In the genomic region with DNA sequence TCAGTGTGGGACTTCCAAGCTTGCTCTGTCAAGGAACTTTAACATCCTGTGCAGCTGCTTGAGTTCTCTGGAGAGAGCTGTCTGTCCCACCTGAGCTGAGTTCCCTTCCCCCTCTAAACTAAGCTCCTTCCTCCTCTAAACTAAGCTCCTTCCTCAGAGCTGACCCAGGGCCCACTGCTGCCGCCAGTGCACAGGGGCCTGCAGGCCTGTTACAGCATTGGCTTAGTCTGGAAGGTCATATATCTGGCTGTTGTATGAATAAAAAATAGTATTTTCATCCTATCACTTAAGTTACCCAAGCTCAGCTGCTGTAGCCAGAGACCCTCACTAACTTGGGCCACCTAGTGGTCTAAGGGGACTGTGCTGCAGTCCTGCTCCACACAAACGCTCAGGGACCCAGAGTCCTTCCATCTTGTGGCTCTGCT, we compare ENCODE assay signal across 8 cellular contexts.
DNase-seq lines count a peak whose midpoint lies in the region; ATAC-seq and TF ChIP-seq lines count a peak whose summit lies in the region.

No MANE protein-coding gene starts in this region.

- H3K36me3 Mint-ChIP-seq in Calu3 (ENCODE audit: insufficient read depth, unreplicated experiment) (no peaks in the 10 kb centered on the region), brain (no peaks in the 10 kb centered on the region)
- H3K36me3 Mint-ChIP-seq in effector memory CD8-positive, alpha-beta T cell (ENCODE audit: insufficient read depth) = no peaks in the 10 kb centered on the region

- BruUV-seq in Calu3 (replicated peaks; lab: Mats Ljungman, UMichigan) = no TSS peak

- H3K4me1 ChIP-seq in mucosa of rectum (ENCODE audit: control insufficient read depth in 2 of 2, insufficient read depth in 2 of 2, low read length in 2 of 2) = peaks cover 2 to 7% of the 10 kb centered on the region in 2 donors

- ATAC-seq in effector memory CD8-positive, alpha-beta T cell (replicated peaks) = no peak

- H3K4me1 Mint-ChIP-seq in Calu3 (ENCODE audit: low read depth, unreplicated experiment) = no peaks in the 10 kb centered on the region
- peaks cover 24% of the 10 kb centered on the region for H3K4me1 Mint-ChIP-seq in brain
- H3K4me1 Mint-ChIP-seq in effector memory CD8-positive, alpha-beta T cell (ENCODE audit: low read depth in 2 of 2) = no peaks in the 10 kb centered on the region

- H3K27ac Mint-ChIP-seq in Calu3 (ENCODE audit: unreplicated experiment) (no peak overlapping the region), brain (peak overlapping the region; percentile 11 to 94 (median 89))
- no peak overlapping the region for H3K27ac Mint-ChIP-seq in effector memory CD8-positive, alpha-beta T cell

- H3K27me3 Mint-ChIP-seq in Calu3 (ENCODE audit: unreplicated experiment) (peaks cover 16% of the 10 kb centered on the region), brain (no peaks in the 10 kb centered on the region)
- peaks cover 11 to 14% of the 10 kb centered on the region in 2 donors for H3K27me3 Mint-ChIP-seq in effector memory CD8-positive, alpha-beta T cell

- no peak for TF ChIP-seq CTCF in Calu3 (IDR thresholded peaks at IDR 0.05; ENCODE audit: unreplicated experiment)
- TF ChIP-seq CTCF in brain (conservative IDR thresholded peaks at IDR 0.05) = peak in 1 of 2 experiments; percentile 41

- peak overlapping the region; percentile 61 to 66 for H3K27ac ChIP-seq in mucosa of rectum (ENCODE audit: low read depth in 2 of 2, low read length in 2 of 2)

- H3K36me3 ChIP-seq in mucosa of rectum (ENCODE audit: control insufficient read depth in 2 of 2, insufficient read depth in 2 of 2, low read length in 2 of 2) = no peaks in the 10 kb centered on the region

- DNase-seq in Calu3 = peak; percentile 40
- peak; percentile 42 for DNase-seq in LHCN-M2 (ENCODE audit: low read depth)
- DNase-seq in effector memory CD8-positive, alpha-beta T cell = no peak
- no peak for DNase-seq in activated T-cell treated with anti-CD3 and anti-CD28 coated beads, Interleukin-2, amount 50 U/mL, for 48 hours
- DNase-seq in superior temporal gyrus (ENCODE audit: extremely low spot score) = no peak
- DNase-seq in activated CD4-positive, alpha-beta T cell treated with anti-CD3 and anti-CD28 coated beads, Interleukin-2, amount 50 U/mL, for 4 hours = no peak

- no peak overlapping the region for H3K9ac ChIP-seq in mucosa of rectum (ENCODE audit: low read depth in 1 of 2, low read length in 2 of 2)

- H3K9me3 Mint-ChIP-seq in Calu3 (ENCODE audit: low read depth, unreplicated experiment) (no peaks in the 10 kb centered on the region), brain (no peaks in the 10 kb centered on the region)
- no peaks in the 10 kb centered on the region for H3K9me3 Mint-ChIP-seq in effector memory CD8-positive, alpha-beta T cell

- no peak overlapping the region for H3K4me3 ChIP-seq in mucosa of rectum (ENCODE audit: low read length in 2 of 2)

- H3K27me3 ChIP-seq in mucosa of rectum (ENCODE audit: control insufficient read depth in 2 of 2, insufficient read depth in 2 of 2, low read length in 2 of 2) = no peaks in the 10 kb centered on the region

- intact Hi-C loops in Calu3 (cut with micrococcal nuclease; ENCODE audit: unreplicated experiment) = no loop called here

- no peak overlapping the region for H3K4me3 Mint-ChIP-seq in Calu3 (ENCODE audit: low read depth, unreplicated experiment)
- H3K4me3 Mint-ChIP-seq in brain = peak overlapping the region in 1 of 5 experiments; percentile 34
- H3K4me3 Mint-ChIP-seq in effector memory CD8-positive, alpha-beta T cell = no peak overlapping the region

- CTCF ChIA-PET in Calu3 (lab: Charles Lee) = interaction anchor here (1.0 to 1.4 kb wide), 4 partner anchors 16 to 136 kb away, joined by 3 to 4 read pairs (median 3); partner anchors contain the start of gene GCLM

- no peaks in the 10 kb centered on the region for H3K9me3 ChIP-seq in mucosa of rectum (ENCODE audit: control insufficient read depth in 2 of 2, low read length in 2 of 2)

Comparison
In these comparisons a context has a peak if more than half of its experiments do, and no peak if none do; other contexts are left out.
1. DNase-seq: peak in Calu3 (single experiment) and LHCN-M2 (single experiment); none in effector memory CD8-positive, alpha-beta T cell (0 of 3), activated T-cell treated with anti-CD3 and anti-CD28 coated beads, Interleukin-2, amount 50 U/mL, for 48 hours (0 of 2), superior temporal gyrus (single experiment) and activated CD4-positive, alpha-beta T cell treated with anti-CD3 and anti-CD28 coated beads, Interleukin-2, amount 50 U/mL, for 4 hours (0 of 2).
2. H3K27ac Mint-ChIP-seq: peak in brain (5 of 5); none in Calu3 (single experiment) and effector memory CD8-positive, alpha-beta T cell (0 of 2).